ENCODE assay signal across 1 cellular context in the genomic region with DNA sequence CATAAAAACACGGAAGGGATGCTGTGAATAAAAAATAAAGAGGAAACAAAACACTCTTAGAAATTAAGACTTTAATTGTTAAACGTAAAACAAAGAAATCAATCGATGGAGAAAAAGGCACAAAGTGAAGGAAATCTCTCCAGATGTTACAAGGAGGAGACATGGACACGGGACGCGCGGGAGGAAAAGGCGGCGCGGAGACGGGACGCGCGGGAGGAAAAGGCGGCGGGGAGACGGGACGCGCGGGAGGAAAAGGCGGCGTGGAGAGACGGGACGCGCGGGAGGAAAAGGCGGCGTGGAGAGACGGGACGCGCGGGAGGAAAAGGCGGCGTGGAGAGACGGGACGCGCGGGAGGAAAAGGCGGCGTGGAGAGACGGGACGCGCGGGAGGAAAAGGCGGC.
TF ChIP-seq lines count a peak whose summit lies in the region.

No MANE protein-coding gene starts in this region.

TF ChIP-seq in endothelial cell of umbilical vein, 7 proteins besides CTCF, POLR2A, EP300 and RAD21:
- TF ChIP-seq EZH2 (IDR thresholded peaks at IDR 0.05; ENCODE audit: borderline replicate concordance, low read depth, low read length, severe bottlenecking): peak; percentile 26
